Comparison of ENCODE assay signal across 22 cellular contexts in genomic region chr16:53566568-53566967, GRCh38.
A peak's percentile ranks its signal among the peaks of the same experiment; 100 is the strongest.
DNase-seq lines count a peak whose midpoint lies in the region; ATAC-seq, FAIRE-seq and TF ChIP-seq lines count a peak whose summit lies in the region.
"Had no signal": no experiment of that assay in that cellular context is flagged by ENCODE, and none has a peak within 500 bp of the region (broad histone marks: within the 10 kb centered on the region; RNA-seq: fewer than 3 reads in every experiment).

No MANE protein-coding gene starts in this region.

- H3K27ac ChIP-seq in GM23338 (ENCODE audit: low read depth): no peak overlapping the region
- H3K27ac ChIP-seq: C4-2B, GM23248 had no signal

- peaks cover 7% of the 10 kb centered on the region for H3K4me1 ChIP-seq in GM23338 (ENCODE audit: insufficient read depth)

- peak overlapping the region; percentile 80; the same call in 1 of the 2 replicates for H2AFZ ChIP-seq in GM23338
- H2AFZ ChIP-seq: GM23248 had no signal

- H3K9me2 ChIP-seq in GM23338 (ENCODE audit: insufficient read depth): peaks cover 20% of the 10 kb centered on the region
- H3K9me2 ChIP-seq: SK-N-SH had no signal

- no peaks in the 10 kb centered on the region for H3K79me2 ChIP-seq in GM23338 (replicated peaks; ENCODE audit: insufficient read depth)

- no peak for ATAC-seq in GM23338
- ATAC-seq: HCT116 had no signal

- DNase-seq in GM23338 (ENCODE audit: low spot score) (no peak), NCI-H1092 treated with DMSO at 0.1 percent for 48 hours (lab: John Stamatoyannopoulos, UW) (peak; percentile 76), NCI-H2227 (lab: John Stamatoyannopoulos, UW; ENCODE audit: unreplicated experiment) (peak; percentile 30), islet precursor cell (peak; percentile 67), GM19239 (ENCODE audit: insufficient read length, low spot score) (no peak), GM12891 (ENCODE audit: insufficient read length, low spot score) (no peak), NCI-H510A (lab: John Stamatoyannopoulos, UW) (no peak)
- no peak for DNase-seq in T-helper 2 cell treated with Interferon-gamma antibody and Interleukin-4, amounts not matched to agents 5 μg/mL and 100 μg/mL, for 36 hours (ENCODE audit: low spot score)
- DNase-seq: ACHN, AML-193, NCI-H1694, NCI-H2171, NCI-H748 treated with DMSO at 0.1 percent for 48 hours, OCI-M1, Right ventricle myocardium superior, SK-N-SH had no signal

- no peak overlapping the region for H3K4me3 ChIP-seq in GM23338
- H3K4me3 ChIP-seq: GM23248 had no signal

- H3K27me3 Mint-ChIP-seq in GM23338 (ENCODE audit: insufficient read depth, low read depth, poor library complexity): peaks cover 2% of the 10 kb centered on the region
- peaks cover 8% of the 10 kb centered on the region for H3K27me3 Mint-ChIP-seq in T-helper 2 cell treated with Interferon-gamma antibody and Interleukin-4, amounts not matched to agents 5 μg/mL and 100 μg/mL, for 36 hours (ENCODE audit: low read depth)

- H3K4me2 ChIP-seq in GM23338: no peak overlapping the region
- H3K4me2 ChIP-seq: SK-N-SH had no signal

- H3K4me1 Mint-ChIP-seq in GM23338: peaks cover 24% of the 10 kb centered on the region
- H3K4me1 Mint-ChIP-seq in T-helper 2 cell treated with Interferon-gamma antibody and Interleukin-4, amounts not matched to agents 5 μg/mL and 100 μg/mL, for 36 hours (ENCODE audit: low read depth): no peaks in the 10 kb centered on the region
- H3K4me1 Mint-ChIP-seq: IgD-negative memory B cell had no signal

- no peaks in the 10 kb centered on the region for H3K27me3 ChIP-seq in GM23338 (ENCODE audit: insufficient read depth)

- no peak overlapping the region for H3K27ac Mint-ChIP-seq in GM23338
- no peak overlapping the region for H3K27ac Mint-ChIP-seq in T-helper 2 cell treated with Interferon-gamma antibody and Interleukin-4, amounts not matched to agents 5 μg/mL and 100 μg/mL, for 36 hours

- no peak for TF ChIP-seq CTCF in GM23338 (conservative IDR thresholded peaks at IDR 0.05; ENCODE audit: low read depth in 2 of 2)

- FAIRE-seq in GM19239 (lab: Jason Lieb, UNC) (no peak), GM12891 (lab: Jason Lieb, UNC) (no peak)
- FAIRE-seq: D721Med, G401.6 had no signal

- no peak overlapping the region for H3K4me3 Mint-ChIP-seq in GM23338
- H3K4me3 Mint-ChIP-seq in T-helper 2 cell treated with Interferon-gamma antibody and Interleukin-4, amounts not matched to agents 5 μg/mL and 100 μg/mL, for 36 hours: no peak overlapping the region
- H3K4me3 Mint-ChIP-seq: IgD-negative memory B cell had no signal

- TF ChIP-seq POLR2A in GM12891 (IDR thresholded peaks at IDR 0.05; ENCODE audit: low read depth, low read length): no peak

- peaks cover 15% of the 10 kb centered on the region; the same call in 2 of the 3 replicates for H3K36me3 Mint-ChIP-seq in GM23338 (ENCODE audit: low read depth)
- H3K36me3 Mint-ChIP-seq in T-helper 2 cell treated with Interferon-gamma antibody and Interleukin-4, amounts not matched to agents 5 μg/mL and 100 μg/mL, for 36 hours (ENCODE audit: low read depth): no peaks in the 10 kb centered on the region

- no peaks in the 10 kb centered on the region for H4K20me1 ChIP-seq in GM23338 (replicated peaks; ENCODE audit: insufficient read depth)

- 0 out of 2 replicates have a peak, but pooled peaks cover 7% of the 10 kb centered on the region for H3K36me3 ChIP-seq in GM23338 (ENCODE audit: insufficient read depth)

- H3F3A ChIP-seq in GM23338 (replicated peaks; ENCODE audit: low read depth): peaks cover 6% of the 10 kb centered on the region; the same call in 1 of the 2 replicates

- H3K9me3 Mint-ChIP-seq in GM23338: peaks cover 17% of the 10 kb centered on the region
- H3K9me3 Mint-ChIP-seq in T-helper 2 cell treated with Interferon-gamma antibody and Interleukin-4, amounts not matched to agents 5 μg/mL and 100 μg/mL, for 36 hours: peaks cover 8% of the 10 kb centered on the region

TF ChIP-seq in GM23338, 12 proteins besides CTCF, POLR2A, EP300 and RAD21 (continues in another document):
- TF ChIP-seq JUNB (IDR thresholded peaks at IDR 0.05; ENCODE audit: unreplicated experiment): no peak
- no peak for TF ChIP-seq NANOG (IDR thresholded peaks at IDR 0.05; ENCODE audit: borderline replicate concordance)
- no peak for TF ChIP-seq EZH2 (IDR thresholded peaks at IDR 0.05; ENCODE audit: low read depth, unreplicated experiment)
- no peak for TF ChIP-seq STAT1 (IDR thresholded peaks at IDR 0.05; ENCODE audit: unreplicated experiment)
- TF ChIP-seq REST (IDR thresholded peaks at IDR 0.05; ENCODE audit: unreplicated experiment): no peak
- TF ChIP-seq ZNF331 (CRISPR knock-in tag; IDR thresholded peaks at IDR 0.05; ENCODE audit: low read depth): no peak

TF ChIP-seq in GM12891, 5 proteins besides CTCF, POLR2A, EP300 and RAD21:
- no peak for TF ChIP-seq POLR2AphosphoS5 (IDR thresholded peaks at IDR 0.05; ENCODE audit: low read depth, low read length)
- TF ChIP-seq PAX5 (IDR thresholded peaks at IDR 0.05; ENCODE audit: insufficient read depth, low read length, severe bottlenecking): no peak
- TF ChIP-seq SPI1 (IDR thresholded peaks at IDR 0.05; ENCODE audit: low read depth, low read length): no peak
- TF ChIP-seq TAF1 (IDR thresholded peaks at IDR 0.05; ENCODE audit: low read depth, low read length): no peak
- no peak for TF ChIP-seq POU2F2 (IDR thresholded peaks at IDR 0.05; ENCODE audit: low read depth, low read length)
TF ChIP-seq in GM12891: peak in this region for 0.

Comparison
In these comparisons a context has a peak if more than half of its experiments do, and no peak if none do; other contexts are left out.
1. DNase-seq: peak in NCI-H1092 treated with DMSO at 0.1 percent for 48 hours (single experiment), NCI-H2227 (single experiment) and islet precursor cell (single experiment); none in GM23338 (single experiment), GM19239 (single experiment), GM12891 (single experiment), NCI-H510A (single experiment) and T-helper 2 cell treated with Interferon-gamma antibody and Interleukin-4, amounts not matched to agents 5 μg/mL and 100 μg/mL, for 36 hours (single experiment).